26 cellular contexts compared by ENCODE assay signal in the genomic region with DNA sequence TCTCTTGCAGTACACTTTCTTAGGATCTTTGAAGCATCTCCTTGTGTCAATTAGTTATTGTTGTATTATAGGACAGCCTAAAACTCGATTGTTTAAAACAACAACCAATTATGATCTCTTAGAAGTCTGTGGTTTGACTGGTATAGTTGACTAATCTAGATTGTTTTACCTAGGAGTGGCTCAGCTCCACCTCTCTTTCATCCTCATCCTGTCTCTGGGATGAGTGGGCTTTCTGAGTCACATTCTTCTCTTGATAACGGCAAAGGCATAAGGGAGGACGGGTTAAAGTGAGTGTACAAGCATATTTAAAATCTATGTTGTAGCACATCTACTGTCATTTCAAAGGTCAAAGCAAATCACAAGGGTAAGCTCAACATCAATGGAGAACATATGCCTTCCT.
DNase-seq lines count a peak whose midpoint lies in the region; ATAC-seq, FAIRE-seq and TF ChIP-seq lines count a peak whose summit lies in the region.
"Had no signal": no experiment of that assay in that cellular context is flagged by ENCODE, and none has a peak within 500 bp of the region (broad histone marks: within the 10 kb centered on the region; RNA-seq: fewer than 3 reads in every experiment).

No MANE protein-coding gene starts in this region.

- no peaks in the 10 kb centered on the region for H3K9me3 Mint-ChIP-seq in HFFc6
- H3K9me3 Mint-ChIP-seq in activated CD8-positive, alpha-beta T cell treated with anti-CD3 and anti-CD28 coated beads, Interleukin-2, amount 10 ng/mL, durations not matched to agents 7 days and 5 days (ENCODE audit: insufficient read depth): no peaks in the 10 kb centered on the region
- H3K9me3 Mint-ChIP-seq: stimulated activated naive CD8-positive, alpha-beta T cell treated with anti-CD3 and anti-CD28 coated beads, Interleukin-15, amount 100 ng/mL, for 72 hours had no signal

- peaks cover 26% of the 10 kb centered on the region for H3K4me1 Mint-ChIP-seq in HFFc6 (ENCODE audit: low read depth)
- H3K4me1 Mint-ChIP-seq in activated CD8-positive, alpha-beta T cell treated with anti-CD3 and anti-CD28 coated beads, Interleukin-2, amount 10 ng/mL, durations not matched to agents 7 days and 5 days (ENCODE audit: low read depth): no peaks in the 10 kb centered on the region
- H3K4me1 Mint-ChIP-seq: immature natural killer cell; stimulated activated naive CD8-positive, alpha-beta T cell treated with anti-CD3 and anti-CD28 coated beads, Interleukin-15, amount 100 ng/mL, for 72 hours; T-helper 17 cell had no signal

- POLR2A ChIA-PET in activated CD8-positive, alpha-beta T cell treated with anti-CD3 and anti-CD28 coated beads, Interleukin-2, amount 10 ng/mL, durations not matched to agents 7 days and 5 days (lab: Charles Lee): no interaction called here

- FAIRE-seq in GM12891 (lab: Jason Lieb, UNC): no peak

- H3K4me3 ChIP-seq in fibroblast of mammary gland (ENCODE audit: control insufficient read depth, low read depth, low read length): no peak overlapping the region
- H3K4me3 ChIP-seq: PC-9, right lobe of liver, SJCRH30, tibial nerve had no signal

- no peak for TF ChIP-seq POLR2A in GM12891 (IDR thresholded peaks at IDR 0.05; ENCODE audit: low read depth, low read length)

- peaks cover 5% of the 10 kb centered on the region; the same call in 1 of the 2 replicates for H3K36me3 Mint-ChIP-seq in HFFc6 (ENCODE audit: low read depth)
- no peaks in the 10 kb centered on the region for H3K36me3 Mint-ChIP-seq in activated CD8-positive, alpha-beta T cell treated with anti-CD3 and anti-CD28 coated beads, Interleukin-2, amount 10 ng/mL, durations not matched to agents 7 days and 5 days (ENCODE audit: low read depth)
- H3K36me3 Mint-ChIP-seq: immature natural killer cell; natural killer cell treated with Interleukin-12 subunit alpha and Interleukin-12 subunit beta and Interleukin-15 and Interleukin-18, amount 100 ng/mL, for 72 hours had no signal

- TF ChIP-seq CTCF in fibroblast of mammary gland (conservative IDR thresholded peaks at IDR 0.05; ENCODE audit: control insufficient read depth, insufficient read depth, low read depth, low read length): no peak
- TF ChIP-seq CTCF in HFFc6 (IDR thresholded peaks at IDR 0.05): no peak

- no peaks in the 10 kb centered on the region; the same call in 1 of the 2 replicates for H3K27me3 Mint-ChIP-seq in HFFc6 (ENCODE audit: insufficient read depth)
- no peaks in the 10 kb centered on the region for H3K27me3 Mint-ChIP-seq in activated CD8-positive, alpha-beta T cell treated with anti-CD3 and anti-CD28 coated beads, Interleukin-2, amount 10 ng/mL, durations not matched to agents 7 days and 5 days (ENCODE audit: low read depth)
- H3K27me3 Mint-ChIP-seq: natural killer cell treated with Interleukin-12 subunit alpha and Interleukin-12 subunit beta and Interleukin-15 and Interleukin-18, amount 100 ng/mL, for 72 hours; stimulated activated naive CD8-positive, alpha-beta T cell treated with anti-CD3 and anti-CD28 coated beads, Interleukin-15, amount 100 ng/mL, for 72 hours; T-helper 17 cell had no signal

- ATAC-seq in activated CD8-positive, alpha-beta T cell treated with anti-CD3 and anti-CD28 coated beads, Interleukin-2, amount 10 ng/mL, durations not matched to agents 7 days and 5 days: no peak
- ATAC-seq: natural killer cell treated with Interleukin-12 subunit alpha and Interleukin-12 subunit beta and Interleukin-15 and Interleukin-18, amount 100 ng/mL, for 72 hours; right lobe of liver; stimulated activated naive CD8-positive, alpha-beta T cell treated with anti-CD3 and anti-CD28 coated beads, Interleukin-15, amount 100 ng/mL, for 72 hours; T-helper 17 cell had no signal

- H3K27ac Mint-ChIP-seq in HFFc6: no peak overlapping the region
- no peak overlapping the region for H3K27ac Mint-ChIP-seq in activated CD8-positive, alpha-beta T cell treated with anti-CD3 and anti-CD28 coated beads, Interleukin-2, amount 10 ng/mL, durations not matched to agents 7 days and 5 days
- H3K27ac Mint-ChIP-seq: immature natural killer cell; natural killer cell treated with Interleukin-12 subunit alpha and Interleukin-12 subunit beta and Interleukin-15 and Interleukin-18, amount 100 ng/mL, for 72 hours; stimulated activated naive CD8-positive, alpha-beta T cell treated with anti-CD3 and anti-CD28 coated beads, Interleukin-15, amount 100 ng/mL, for 72 hours; T-helper 17 cell had no signal

- peak; percentile 81 for DNase-seq in A172 (ENCODE audit: low spot score)
- DNase-seq in HK-2 (ENCODE audit: unreplicated experiment): peak; percentile 3
- DNase-seq in SW480 (ENCODE audit: low spot score): peak; percentile 14
- DNase-seq in fibroblast of mammary gland (ENCODE audit: low read depth): peak; percentile 47
- DNase-seq in GM12891 (ENCODE audit: insufficient read length, low spot score): no peak
- DNase-seq in HFFc6: no peak
- DNase-seq in NCI-H2196 (lab: John Stamatoyannopoulos, UW; ENCODE audit: unreplicated experiment): no peak
- DNase-seq in activated CD8-positive, alpha-beta T cell treated with anti-CD3 and anti-CD28 coated beads, Interleukin-2, amount 10 ng/mL, durations not matched to agents 7 days and 5 days: no peak
- DNase-seq: activated CD4-positive, alpha-beta T cell treated with anti-CD3 and anti-CD28 coated beads, Interleukin-2, amount 50 U/mL, for 48 hours; activated naive CD4-positive, alpha-beta T cell treated with Interleukin-2 at 50 U/mL for 16 hours; activated T-cell treated with anti-CD3 and anti-CD28 coated beads for 4 hours; amniotic stem cell; central memory CD4-positive, alpha-beta T cell; COR-L47; DMS79; H7; immature natural killer cell; KG1; NCI-H1694; PC-9; right lobe of liver; SJCRH30; stimulated activated naive CD8-positive, alpha-beta T cell treated with anti-CD3 and anti-CD28 coated beads, Interleukin-15, amount 100 ng/mL, for 72 hours; T-helper 17 cell had no signal

- H3K4me3 Mint-ChIP-seq in HFFc6: no peak overlapping the region
- H3K4me3 Mint-ChIP-seq in activated CD8-positive, alpha-beta T cell treated with anti-CD3 and anti-CD28 coated beads, Interleukin-2, amount 10 ng/mL, durations not matched to agents 7 days and 5 days: no peak overlapping the region
- H3K4me3 Mint-ChIP-seq: immature natural killer cell; natural killer cell treated with Interleukin-12 subunit alpha and Interleukin-12 subunit beta and Interleukin-15 and Interleukin-18, amount 100 ng/mL, for 72 hours; stimulated activated naive CD8-positive, alpha-beta T cell treated with anti-CD3 and anti-CD28 coated beads, Interleukin-15, amount 100 ng/mL, for 72 hours; T-helper 17 cell had no signal

- CTCF ChIA-PET in activated CD8-positive, alpha-beta T cell treated with anti-CD3 and anti-CD28 coated beads, Interleukin-2, amount 10 ng/mL, durations not matched to agents 7 days and 5 days (lab: Charles Lee): no interaction called here

TF ChIP-seq in GM12891, 5 proteins besides CTCF, POLR2A, EP300 and RAD21:
- TF ChIP-seq POU2F2 (IDR thresholded peaks at IDR 0.05; ENCODE audit: low read depth, low read length) (no peak), TAF1 (IDR thresholded peaks at IDR 0.05; ENCODE audit: low read depth, low read length) (no peak), PAX5 (IDR thresholded peaks at IDR 0.05; ENCODE audit: insufficient read depth, low read length, severe bottlenecking) (no peak), SPI1 (IDR thresholded peaks at IDR 0.05; ENCODE audit: low read depth, low read length) (no peak), POLR2AphosphoS5 (IDR thresholded peaks at IDR 0.05; ENCODE audit: low read depth, low read length) (no peak)

Comparison
In these comparisons a context has a peak if more than half of its experiments do, and no peak if none do; other contexts are left out.
1. DNase-seq: peak in A172 (single experiment), HK-2 (single experiment), SW480 (single experiment) and fibroblast of mammary gland (single experiment); none in GM12891 (single experiment), HFFc6 (single experiment), NCI-H2196 (single experiment) and activated CD8-positive, alpha-beta T cell treated with anti-CD3 and anti-CD28 coated beads, Interleukin-2, amount 10 ng/mL, durations not matched to agents 7 days and 5 days (single experiment).